ENCODE assay signal across 19 cellular contexts in genomic region chr21:34942911-34943310, GRCh38.
A peak's percentile ranks its signal among the peaks of the same experiment; 100 is the strongest.
DNase-seq lines count a peak whose midpoint lies in the region; ATAC-seq, FAIRE-seq and TF ChIP-seq lines count a peak whose summit lies in the region.
"Had no signal": no experiment of that assay in that cellular context is flagged by ENCODE, and none has a peak within 500 bp of the region (broad histone marks: within the 10 kb centered on the region; RNA-seq: fewer than 3 reads in every experiment).

No MANE protein-coding gene starts in this region.

- TF ChIP-seq CTCF in nephron progenitor cell (IDR thresholded peaks at IDR 0.05) (no peak), GM13977 (IDR thresholded peaks at IDR 0.05; ENCODE audit: extremely low read depth, insufficient read depth, missing control alignments) (no peak)

- no peak overlapping the region for H3K4me3 ChIP-seq in small intestine (ENCODE audit: low read depth in 1 of 2, low read length in 2 of 2)
- H3K4me3 ChIP-seq: left lung, smooth muscle cell, upper lobe of left lung had no signal

- H3K27ac Mint-ChIP-seq in activated CD4-positive, alpha-beta memory T cell treated with anti-CD3 and anti-CD28 coated beads, Interleukin-2, amount 10 ng/mL, durations not matched to agents 7 days and 5 days = peak overlapping the region; percentile 48
- no peak overlapping the region for H3K27ac Mint-ChIP-seq in nephron progenitor cell

- peak; percentile 47 for FAIRE-seq in GM19239 (lab: Jason Lieb, UNC)
- FAIRE-seq in small intestine (lab: Jason Lieb, UNC) = no peak
- FAIRE-seq: A204.1, endometrium had no signal

- DNase-seq in activated CD4-positive, CD25-positive, alpha-beta regulatory T cell (lab: John Stamatoyannopoulos, UW) = no peak
- DNase-seq in GM19239 (ENCODE audit: insufficient read length, low spot score) (no peak), nephron progenitor cell (peak; percentile 4), small intestine (no peak), SKM-1 (lab: John Stamatoyannopoulos, UW; ENCODE audit: unreplicated experiment) (no peak), GM13977 (ENCODE audit: low spot score) (no peak)
- no peak for DNase-seq in activated CD4-positive, alpha-beta memory T cell treated with anti-CD3 and anti-CD28 coated beads, Interleukin-2, amount 10 ng/mL, durations not matched to agents 7 days and 5 days
- DNase-seq: amygdala; left lung; NCI-H1417 treated with DMSO at 0.1 percent for 48 hours; NCI-H2227 treated with DMSO at 0.1 percent for 48 hours; SIG-M5; stimulated activated naive CD4-positive, alpha-beta T cell; upper lobe of left lung had no signal

- no peaks in the 10 kb centered on the region for H3K27me3 Mint-ChIP-seq in activated CD4-positive, alpha-beta memory T cell treated with anti-CD3 and anti-CD28 coated beads, Interleukin-2, amount 10 ng/mL, durations not matched to agents 7 days and 5 days
- H3K27me3 Mint-ChIP-seq in nephron progenitor cell (ENCODE audit: low read depth, poor library complexity) = peaks cover 19% of the 10 kb centered on the region

- H3K4me1 ChIP-seq in small intestine (ENCODE audit: control insufficient read depth in 2 of 2, insufficient read depth in 1 of 2, low read depth in 1 of 2, low read length in 1 of 2) = no peaks in the 10 kb centered on the region
- H3K4me1 ChIP-seq: upper lobe of left lung had no signal

- no peaks in the 10 kb centered on the region for H3K36me3 ChIP-seq in small intestine (ENCODE audit: control insufficient read depth in 2 of 2, insufficient read depth in 2 of 2, low read length in 2 of 2)
- H3K36me3 ChIP-seq: left lung, upper lobe of left lung had no signal

- POLR2A ChIA-PET in activated CD4-positive, alpha-beta memory T cell treated with anti-CD3 and anti-CD28 coated beads, Interleukin-2, amount 10 ng/mL, durations not matched to agents 7 days and 5 days (lab: Charles Lee) = interaction anchor here (1.1 to 2.1 kb wide), 5 partner anchors 9 to 104 kb away, joined by 5 to 8 read pairs (median 6); no protein-coding TSS in a partner anchor

- peaks cover 25% of the 10 kb centered on the region for H3K36me3 Mint-ChIP-seq in activated CD4-positive, alpha-beta memory T cell treated with anti-CD3 and anti-CD28 coated beads, Interleukin-2, amount 10 ng/mL, durations not matched to agents 7 days and 5 days (ENCODE audit: low read depth)
- no peaks in the 10 kb centered on the region for H3K36me3 Mint-ChIP-seq in nephron progenitor cell (ENCODE audit: low read depth)

- no peak overlapping the region for H3K4me3 Mint-ChIP-seq in activated CD4-positive, alpha-beta memory T cell treated with anti-CD3 and anti-CD28 coated beads, Interleukin-2, amount 10 ng/mL, durations not matched to agents 7 days and 5 days
- no peak overlapping the region for H3K4me3 Mint-ChIP-seq in nephron progenitor cell

- 77 to 85% (median 81%) methylated on average over 7 of the region's 7 CpGs for WGBS in small intestine, 3 donors

- no peak overlapping the region for H3K27ac ChIP-seq in small intestine (ENCODE audit: low read depth in 1 of 2, low read length in 1 of 2)
- H3K27ac ChIP-seq: KMS-11, left lung, upper lobe of left lung had no signal

- CTCF ChIA-PET in activated CD4-positive, alpha-beta memory T cell treated with anti-CD3 and anti-CD28 coated beads, Interleukin-2, amount 10 ng/mL, durations not matched to agents 7 days and 5 days (lab: Charles Lee) = interaction anchor here (0.9 kb wide), 1 partner anchor 53 kb away, joined by 3 read pairs; no protein-coding TSS in a partner anchor

- H3K9me3 ChIP-seq in small intestine (ENCODE audit: control insufficient read depth, low read depth) = no peaks in the 10 kb centered on the region
- H3K9me3 ChIP-seq: left lung, upper lobe of left lung had no signal

- peaks cover 87% of the 10 kb centered on the region for H3K4me1 Mint-ChIP-seq in activated CD4-positive, alpha-beta memory T cell treated with anti-CD3 and anti-CD28 coated beads, Interleukin-2, amount 10 ng/mL, durations not matched to agents 7 days and 5 days
- H3K4me1 Mint-ChIP-seq in nephron progenitor cell = peaks cover 12% of the 10 kb centered on the region

- no peaks in the 10 kb centered on the region for H3K9me3 Mint-ChIP-seq in activated CD4-positive, alpha-beta memory T cell treated with anti-CD3 and anti-CD28 coated beads, Interleukin-2, amount 10 ng/mL, durations not matched to agents 7 days and 5 days
- H3K9me3 Mint-ChIP-seq in nephron progenitor cell = no peaks in the 10 kb centered on the region

- in situ Hi-C loops in GM13977 (cut with MboI; ENCODE audit: low pct_unique_long_range_greater_than_20kb, low sequenced_read_pairs, unreplicated experiment) = no loop called here

- no peaks in the 10 kb centered on the region for H3K27me3 ChIP-seq in small intestine (ENCODE audit: control insufficient read depth in 2 of 2, insufficient read depth in 2 of 2, low read length in 2 of 2)
- H3K27me3 ChIP-seq: left lung, upper lobe of left lung had no signal

- peak; percentile 26 to 42 for ATAC-seq in activated CD4-positive, CD25-positive, alpha-beta regulatory T cell treated with anti-CD3 and anti-CD28 coated beads, Interleukin-2, amount 50 U/mL, for 24 hours
- ATAC-seq: left lung had no signal
